In genomic region chr1:110343249-110343648, GRCh38 we compare ENCODE assay signal across 1 cellular context.
TF ChIP-seq lines count a peak whose summit lies in the region.

No MANE protein-coding gene starts in this region.

TF ChIP-seq in IMR-90, 13 proteins besides CTCF, POLR2A, EP300 and RAD21:
- no peak for TF ChIP-seq RFX5 (IDR thresholded peaks at IDR 0.05; ENCODE audit: low read depth, low read length)
